20 cellular contexts compared by ENCODE assay signal in genomic region chr5:107997338-107997979, GRCh38.
DNase-seq lines count a peak whose midpoint lies in the region; ATAC-seq, FAIRE-seq and TF ChIP-seq lines count a peak whose summit lies in the region.
"Had no signal": no experiment of that assay in that cellular context is flagged by ENCODE, and none has a peak within 500 bp of the region (broad histone marks: within the 10 kb centered on the region; RNA-seq: fewer than 3 reads in every experiment).

No MANE protein-coding gene starts in this region.

- H3K27me3 ChIP-seq in SK-N-SH (ENCODE audit: insufficient read depth) (no peaks in the 10 kb centered on the region), astrocyte (ENCODE audit: insufficient read depth, low read length) (no peaks in the 10 kb centered on the region), iPS-18a (ENCODE audit: control insufficient read depth, insufficient read depth, low read length) (no peaks in the 10 kb centered on the region)

- no peak for TF ChIP-seq EP300 in SK-N-SH (IDR thresholded peaks at IDR 0.05; ENCODE audit: borderline replicate concordance in 1 of 2, low read depth in 1 of 2, low read length in 1 of 2)

- no peak overlapping the region for H2AFZ ChIP-seq in SK-N-SH (ENCODE audit: low read depth)
- no peak overlapping the region for H2AFZ ChIP-seq in astrocyte (ENCODE audit: low read depth, low read length)

- POLR2A ChIA-PET in SK-N-SH (lab: Yijun Ruan, JAX), result no interaction called here
- POLR2A ChIA-PET in activated CD4-positive, alpha-beta T cell treated with anti-CD3 and anti-CD28 coated beads for 36 hours (lab: Charles Lee), result no interaction called here

- in situ Hi-C loops in GM13977 (cut with MboI; ENCODE audit: low pct_unique_long_range_greater_than_20kb, low sequenced_read_pairs, unreplicated experiment), result no loop called here

- no peaks in the 10 kb centered on the region for H3F3A ChIP-seq in SK-N-SH (replicated peaks; ENCODE audit: insufficient read depth)

- TF ChIP-seq CTCF in SK-N-SH (IDR thresholded peaks at IDR 0.05) (no peak), astrocyte (IDR thresholded peaks at IDR 0.05; ENCODE audit: insufficient read depth, low read depth, low read length) (no peak), GM13977 (IDR thresholded peaks at IDR 0.05; ENCODE audit: extremely low read depth, insufficient read depth, missing control alignments) (no peak)

- no peak overlapping the region for H3K4me3 Mint-ChIP-seq in astrocyte (ENCODE audit: unreplicated experiment)
- H3K4me3 Mint-ChIP-seq in activated naive CD4-positive, alpha-beta T cell treated with anti-CD3 and anti-CD28 coated beads for 36 hours, result no peak overlapping the region
- no peak overlapping the region for H3K4me3 Mint-ChIP-seq in activated CD4-positive, alpha-beta T cell treated with anti-CD3 and anti-CD28 coated beads for 36 hours
- H3K4me3 Mint-ChIP-seq: activated naive CD8-positive, alpha-beta T cell; CD4-positive, alpha-beta T cell; central memory CD8-positive, alpha-beta T cell had no signal

- H3K36me3 ChIP-seq in SK-N-SH (replicated peaks in 1 of 2; ENCODE audit: control insufficient read depth in 1 of 2, insufficient read depth in 2 of 2, low read length in 1 of 2) (no peaks in the 10 kb centered on the region), astrocyte (ENCODE audit: insufficient read depth, low read length) (no peaks in the 10 kb centered on the region), iPS-18a (ENCODE audit: control insufficient read depth, low read depth, low read length) (no peaks in the 10 kb centered on the region), urinary bladder (ENCODE audit: insufficient read depth) (no peaks in the 10 kb centered on the region)

- H3K4me1 ChIP-seq in SK-N-SH (ENCODE audit: control insufficient read depth in 1 of 2, insufficient read depth in 2 of 2, low read depth in 1 of 2, low read length in 1 of 2) (no peaks in the 10 kb centered on the region), astrocyte (ENCODE audit: insufficient read depth, low read length) (no peaks in the 10 kb centered on the region), iPS-18a (ENCODE audit: control insufficient read depth, low read depth, low read length) (peaks cover 9% of the 10 kb centered on the region), urinary bladder (ENCODE audit: insufficient read depth) (no peaks in the 10 kb centered on the region)

- H3K36me3 Mint-ChIP-seq in astrocyte (ENCODE audit: low read depth, unreplicated experiment), result no peaks in the 10 kb centered on the region
- H3K36me3 Mint-ChIP-seq in activated naive CD4-positive, alpha-beta T cell treated with anti-CD3 and anti-CD28 coated beads for 36 hours (ENCODE audit: low read depth), result peaks cover 5% of the 10 kb centered on the region
- H3K36me3 Mint-ChIP-seq in activated CD4-positive, alpha-beta T cell treated with anti-CD3 and anti-CD28 coated beads for 36 hours (ENCODE audit: low read depth), result peaks cover 2% of the 10 kb centered on the region

- no peak overlapping the region for H3K4me3 ChIP-seq in SK-N-SH (ENCODE audit: low read depth in 2 of 2, low read length in 1 of 2)
- H3K4me3 ChIP-seq in astrocyte (ENCODE audit: insufficient read depth, low read depth, low read length), result no peak overlapping the region
- peak overlapping the region; percentile 23 for H3K4me3 ChIP-seq in iPS-18a (ENCODE audit: low read length)
- H3K4me3 ChIP-seq in urinary bladder (ENCODE audit: low read depth, low read length), result no peak overlapping the region

- intact Hi-C loops in activated naive CD4-positive, alpha-beta T cell treated with anti-CD3 and anti-CD28 coated beads for 36 hours (cut with micrococcal nuclease), result no loop called here
- intact Hi-C loops in activated CD4-positive, alpha-beta T cell treated with anti-CD3 and anti-CD28 coated beads for 36 hours (cut with DNase I, micrococcal nuclease), result no loop called here

- no peak for TF ChIP-seq RAD21 in SK-N-SH (IDR thresholded peaks at IDR 0.05; ENCODE audit: low read length)

- no peak for FAIRE-seq in astrocyte (lab: Jason Lieb, UNC)
- FAIRE-seq: keratinocyte had no signal

- ATAC-seq in SK-N-SH treated with all-trans-retinoic acid at 6 μM for 48 hours, result no peak
- ATAC-seq in activated CD4-positive, alpha-beta T cell treated with anti-CD3 and anti-CD28 coated beads for 36 hours, result no peak

- no peak overlapping the region for H3K27ac ChIP-seq in SK-N-SH (ENCODE audit: low read depth in 2 of 2, low read length in 1 of 2)
- H3K27ac ChIP-seq in astrocyte (ENCODE audit: low read depth, low read length), result no peak overlapping the region
- no peak overlapping the region for H3K27ac ChIP-seq in iPS-18a (ENCODE audit: low read length)
- peak overlapping the region; percentile 10 for H3K27ac ChIP-seq in urinary bladder (ENCODE audit: low read depth)

- H3K27me3 Mint-ChIP-seq in astrocyte (ENCODE audit: low read depth, unreplicated experiment), result no peaks in the 10 kb centered on the region
- no peaks in the 10 kb centered on the region for H3K27me3 Mint-ChIP-seq in activated naive CD4-positive, alpha-beta T cell treated with anti-CD3 and anti-CD28 coated beads for 36 hours (ENCODE audit: low read depth)
- no peaks in the 10 kb centered on the region for H3K27me3 Mint-ChIP-seq in activated CD4-positive, alpha-beta T cell treated with anti-CD3 and anti-CD28 coated beads for 36 hours
- H3K27me3 Mint-ChIP-seq: activated naive CD8-positive, alpha-beta T cell; CD4-positive, alpha-beta T cell; central memory CD8-positive, alpha-beta T cell had no signal

- no peak overlapping the region for H3K27ac Mint-ChIP-seq in astrocyte (ENCODE audit: unreplicated experiment)
- H3K27ac Mint-ChIP-seq in activated naive CD4-positive, alpha-beta T cell treated with anti-CD3 and anti-CD28 coated beads for 36 hours, result no peak overlapping the region
- H3K27ac Mint-ChIP-seq in activated CD4-positive, alpha-beta T cell treated with anti-CD3 and anti-CD28 coated beads for 36 hours, result no peak overlapping the region
- H3K27ac Mint-ChIP-seq: activated naive CD8-positive, alpha-beta T cell; CD4-positive, alpha-beta T cell had no signal

- no peak for DNase-seq in SK-N-SH
- peak; percentile 75 for DNase-seq in astrocyte (ENCODE audit: low read depth)
- DNase-seq in GM13977 (ENCODE audit: low spot score), result no peak
- DNase-seq in activated naive CD4-positive, alpha-beta T cell treated with anti-CD3 and anti-CD28 coated beads for 36 hours, result no peak
- DNase-seq in activated CD4-positive, alpha-beta T cell treated with anti-CD3 and anti-CD28 coated beads for 36 hours, result no peak
- DNase-seq: 8988T; activated CD4-positive, alpha-beta T cell treated with anti-CD3 and anti-CD28 coated beads for 4 hours; activated T-cell treated with anti-CD3 and anti-CD28 coated beads for 4 hours; CD4-positive, alpha-beta T cell; GDM1; glutamatergic neuron; midbrain; SIG-M5; stimulated activated CD4-positive, alpha-beta T cell treated with anti-CD3 and anti-CD28 coated beads, Interleukin-4, amount 100 ng/mL, for 4 hours had no signal

- H3K4me1 Mint-ChIP-seq in astrocyte (ENCODE audit: low read depth, unreplicated experiment), result peaks cover 6% of the 10 kb centered on the region
- no peaks in the 10 kb centered on the region for H3K4me1 Mint-ChIP-seq in activated naive CD4-positive, alpha-beta T cell treated with anti-CD3 and anti-CD28 coated beads for 36 hours (ENCODE audit: low read depth)
- peaks cover under 1% of the 10 kb centered on the region for H3K4me1 Mint-ChIP-seq in activated CD4-positive, alpha-beta T cell treated with anti-CD3 and anti-CD28 coated beads for 36 hours
- H3K4me1 Mint-ChIP-seq: central memory CD8-positive, alpha-beta T cell had no signal

- no peaks in the 10 kb centered on the region for H3K9me3 ChIP-seq in SK-N-SH
- no peaks in the 10 kb centered on the region for H3K9me3 ChIP-seq in astrocyte (ENCODE audit: insufficient read depth, low read depth, low read length)
- no peaks in the 10 kb centered on the region for H3K9me3 ChIP-seq in iPS-18a (ENCODE audit: control insufficient read depth, low read depth, low read length)

- H3K9me3 Mint-ChIP-seq in astrocyte (ENCODE audit: unreplicated experiment), result no peaks in the 10 kb centered on the region
- H3K9me3 Mint-ChIP-seq in activated naive CD4-positive, alpha-beta T cell treated with anti-CD3 and anti-CD28 coated beads for 36 hours, result no peaks in the 10 kb centered on the region
- H3K9me3 Mint-ChIP-seq in activated CD4-positive, alpha-beta T cell treated with anti-CD3 and anti-CD28 coated beads for 36 hours (ENCODE audit: low read depth), result no peaks in the 10 kb centered on the region
- H3K9me3 Mint-ChIP-seq: CD4-positive, alpha-beta T cell; central memory CD8-positive, alpha-beta T cell had no signal

- H4K20me1 ChIP-seq in SK-N-SH (ENCODE audit: insufficient read depth), result no peaks in the 10 kb centered on the region
- H4K20me1 ChIP-seq in astrocyte (ENCODE audit: insufficient read depth, low read length), result no peaks in the 10 kb centered on the region

- H3K4me2 ChIP-seq in SK-N-SH (no peak overlapping the region), astrocyte (ENCODE audit: low read length) (peak overlapping the region; percentile 36)

- no peaks in the 10 kb centered on the region for H3K9me2 ChIP-seq in SK-N-SH

- CTCF ChIA-PET in SK-N-SH (lab: Yijun Ruan, JAX), result no interaction called here
- CTCF ChIA-PET in activated naive CD4-positive, alpha-beta T cell treated with anti-CD3 and anti-CD28 coated beads for 36 hours (lab: Charles Lee), result no interaction called here
- CTCF ChIA-PET in activated CD4-positive, alpha-beta T cell treated with anti-CD3 and anti-CD28 coated beads for 36 hours (lab: Charles Lee), result no interaction called here

- H3K9ac ChIP-seq in SK-N-SH (no peak overlapping the region), astrocyte (ENCODE audit: low read length) (no peak overlapping the region), iPS-18a (ENCODE audit: low read length) (no peak overlapping the region)

- no peaks in the 10 kb centered on the region for H3K79me2 ChIP-seq in SK-N-SH (ENCODE audit: insufficient read depth)
- no peaks in the 10 kb centered on the region for H3K79me2 ChIP-seq in astrocyte (ENCODE audit: insufficient read depth, low read length)

- WGBS in SK-N-SH (ENCODE audit: low lambda C conversion rate), result 89% methylated on average over 4 of the region's 4 CpGs
- WGBS in urinary bladder, result 58% methylated on average over 4 of the region's 4 CpGs

TF ChIP-seq in SK-N-SH treated with all-trans-retinoic acid at 6 μM for 48 hours, 23 proteins besides CTCF, POLR2A, EP300 and RAD21:
- no peak for TF ChIP-seq BACH2 (CRISPR knock-in tag; IDR thresholded peaks at IDR 0.05; ENCODE audit: borderline replicate concordance)
- TF ChIP-seq ISL1 (CRISPR knock-in tag; IDR thresholded peaks at IDR 0.05), result peak; percentile 44
- TF ChIP-seq GLIS3 (CRISPR knock-in tag; IDR thresholded peaks at IDR 0.05), result no peak
- TF ChIP-seq ZNF70 (CRISPR knock-in tag; IDR thresholded peaks at IDR 0.05), result peak; percentile 73; the same call in 1 of the 2 replicates

TF ChIP-seq in SK-N-SH, 30 proteins besides CTCF, POLR2A, EP300 and RAD21:
- TF ChIP-seq TAF1 (IDR thresholded peaks at IDR 0.05; ENCODE audit: borderline replicate concordance, low read depth, low read length), result no peak
